In genomic region chr7:104848386-104848990, GRCh38 we compare ENCODE assay signal across 8 cellular contexts.
DNase-seq lines count a peak whose midpoint lies in the region; ATAC-seq and TF ChIP-seq lines count a peak whose summit lies in the region.

No MANE protein-coding gene starts in this region.

- TF ChIP-seq CTCF in activated CD8-positive, alpha-beta T cell treated with anti-CD3 and anti-CD28 coated beads for 36 hours (IDR thresholded peaks at IDR 0.05) = peak; percentile 93
- peak; percentile 91 for TF ChIP-seq CTCF in endodermal cell (conservative IDR thresholded peaks at IDR 0.05)
- TF ChIP-seq CTCF in stomach (IDR thresholded peaks at IDR 0.05) = peak in 5 of 7 experiments; percentile 68 to 88 (median 75)

- peak; percentile 75 for DNase-seq in D341Med (ENCODE audit: low spot score)
- DNase-seq in H4 (ENCODE audit: low spot score) = peak; percentile 36
- peak; percentile 28 for DNase-seq in NCI-H2171 (lab: John Stamatoyannopoulos, UW)
- DNase-seq in activated CD8-positive, alpha-beta T cell treated with anti-CD3 and anti-CD28 coated beads for 36 hours = peak; percentile 64
- peak; percentile 96 for DNase-seq in endodermal cell
- peak; percentile 79 for DNase-seq in myocyte (ENCODE audit: low read depth)
- DNase-seq in stomach = peak; percentile 57

- intact Hi-C loops in activated CD8-positive, alpha-beta T cell treated with anti-CD3 and anti-CD28 coated beads for 36 hours (cut with micrococcal nuclease) = loop anchor here (10.0 kb wide), 1 partner anchor 614 kb away; no protein-coding TSS in a partner anchor
- intact Hi-C loops in stomach (cut with DNase I; ENCODE audit: low total_unique reads) = no loop called here

- no peaks in the 10 kb centered on the region for H3K4me1 Mint-ChIP-seq in activated CD8-positive, alpha-beta T cell treated with anti-CD3 and anti-CD28 coated beads for 36 hours (ENCODE audit: low read depth)
- no peaks in the 10 kb centered on the region for H3K4me1 Mint-ChIP-seq in endodermal cell

- H3K9me3 ChIP-seq in endodermal cell (ENCODE audit: control insufficient read depth, low read length) = no peaks in the 10 kb centered on the region
- H3K9me3 ChIP-seq in stomach = no peaks in the 10 kb centered on the region

- H3K36me3 ChIP-seq in endodermal cell (ENCODE audit: control insufficient read depth, insufficient read depth, low read length) (no peaks in the 10 kb centered on the region), stomach (no peaks in the 10 kb centered on the region)

- H3K4me1 ChIP-seq in endodermal cell (ENCODE audit: control insufficient read depth, insufficient read depth, low read length) (no peaks in the 10 kb centered on the region), stomach (peaks cover 0 to 4% (median 0%) of the 10 kb centered on the region in 4 donors)

- ATAC-seq in activated CD8-positive, alpha-beta T cell treated with anti-CD3 and anti-CD28 coated beads for 36 hours = peak; percentile 64
- ATAC-seq in HG03457 (IDR thresholded peaks at IDR 0.05; ENCODE audit: unreplicated experiment) = no peak

- POLR2A ChIA-PET in activated CD8-positive, alpha-beta T cell treated with anti-CD3 and anti-CD28 coated beads for 36 hours (lab: Charles Lee) = interaction anchor here (1.0 kb wide), 1 partner anchor 14 kb away, joined by 3 read pairs; no protein-coding TSS in a partner anchor

- WGBS in endodermal cell (ENCODE audit: insufficient coverage in 1 of 2, insufficient read length in 1 of 2), 2 experiments = 52 to 55% methylated on average over 4 to 5 of the region's 5 CpGs
- WGBS in stomach, 5 donors = 48 to 55% (median 52%) methylated on average over 5 of the region's 5 CpGs

- no peak for TF ChIP-seq EP300 in stomach (IDR thresholded peaks at IDR 0.05)

- H3K9ac ChIP-seq in endodermal cell (ENCODE audit: extremely low read depth, low read length, poor library complexity, severe bottlenecking) = no peak overlapping the region

- peaks cover 14% of the 10 kb centered on the region for H3K27me3 Mint-ChIP-seq in activated CD8-positive, alpha-beta T cell treated with anti-CD3 and anti-CD28 coated beads for 36 hours
- H3K27me3 Mint-ChIP-seq in endodermal cell (ENCODE audit: insufficient read depth) = peaks cover 4% of the 10 kb centered on the region

- no peak overlapping the region for H3K27ac ChIP-seq in endodermal cell (ENCODE audit: low read depth, low read length)
- no peak overlapping the region for H3K27ac ChIP-seq in stomach

- H3K27me3 ChIP-seq in endodermal cell (ENCODE audit: control insufficient read depth, insufficient read depth, low read length, poor library complexity, severe bottlenecking) (no peaks in the 10 kb centered on the region), stomach (peaks cover 0 to 8% (median 0%) of the 10 kb centered on the region in 3 donors)

- H3K36me3 Mint-ChIP-seq in activated CD8-positive, alpha-beta T cell treated with anti-CD3 and anti-CD28 coated beads for 36 hours (ENCODE audit: low read depth) = no peaks in the 10 kb centered on the region
- H3K36me3 Mint-ChIP-seq in endodermal cell (ENCODE audit: low read depth) = no peaks in the 10 kb centered on the region

- no peak overlapping the region for H3K4me3 ChIP-seq in endodermal cell (ENCODE audit: low read length)
- H3K4me3 ChIP-seq in stomach = no peak overlapping the region

- no peak overlapping the region for H3K4me3 Mint-ChIP-seq in activated CD8-positive, alpha-beta T cell treated with anti-CD3 and anti-CD28 coated beads for 36 hours
- no peak overlapping the region for H3K4me3 Mint-ChIP-seq in endodermal cell

- H3K9me3 Mint-ChIP-seq in activated CD8-positive, alpha-beta T cell treated with anti-CD3 and anti-CD28 coated beads for 36 hours = no peaks in the 10 kb centered on the region
- H3K9me3 Mint-ChIP-seq in endodermal cell = no peaks in the 10 kb centered on the region

- H3K27ac Mint-ChIP-seq in activated CD8-positive, alpha-beta T cell treated with anti-CD3 and anti-CD28 coated beads for 36 hours = no peak overlapping the region
- no peak overlapping the region for H3K27ac Mint-ChIP-seq in endodermal cell

- TF ChIP-seq POLR2A in stomach (IDR thresholded peaks at IDR 0.05) = no peak

- CTCF ChIA-PET in activated CD8-positive, alpha-beta T cell treated with anti-CD3 and anti-CD28 coated beads for 36 hours (lab: Charles Lee) = interaction anchor here (0.8 to 3.5 kb wide), 23 partner anchors 9 to 624 kb away, joined by 3 to 38 read pairs (median 4); no protein-coding TSS in a partner anchor

Comparison
In these comparisons a context has a peak if more than half of its experiments do, and no peak if none do; other contexts are left out.
1. DNase-seq: peak in every context shown above with its lines; median percentile 96 in endodermal cell; 79 in myocyte; 75 in D341Med; 64 in activated CD8-positive, alpha-beta T cell treated with anti-CD3 and anti-CD28 coated beads for 36 hours; 57 in stomach; 36 in H4; 28 in NCI-H2171.